Comparison of ENCODE assay signal across 15 cellular contexts in the genomic region with DNA sequence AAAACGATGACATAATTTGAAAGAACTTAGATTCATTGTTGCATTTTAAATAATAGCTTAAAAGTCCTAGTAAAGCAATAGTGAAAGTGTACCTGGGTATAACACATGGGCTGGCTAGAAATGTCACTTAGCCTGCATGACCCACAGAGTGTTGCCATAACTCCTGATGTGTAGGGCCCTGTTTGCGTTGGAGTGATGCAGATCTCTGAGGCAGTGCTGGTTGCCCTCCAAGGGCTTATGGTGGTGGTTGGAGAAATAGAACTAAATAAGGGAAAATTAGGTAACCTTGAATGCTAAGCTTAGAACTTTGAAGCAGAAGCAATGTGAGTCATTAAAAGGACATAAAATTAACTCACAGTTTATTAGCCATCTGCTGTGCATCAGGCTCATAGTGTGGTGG.
DNase-seq lines count a peak whose midpoint lies in the region; ATAC-seq and TF ChIP-seq lines count a peak whose summit lies in the region.
"Had no signal": no experiment of that assay in that cellular context is flagged by ENCODE, and none has a peak within 500 bp of the region (broad histone marks: within the 10 kb centered on the region; RNA-seq: fewer than 3 reads in every experiment).

No MANE protein-coding gene starts in this region.

- no peaks in the 10 kb centered on the region for H3K9me3 ChIP-seq in smooth muscle cell (replicated peaks; ENCODE audit: low read depth)

- H3K79me2 ChIP-seq in smooth muscle cell (ENCODE audit: low read depth) = peaks cover 89% of the 10 kb centered on the region

- peak overlapping the region; percentile 71 for H3K4me2 ChIP-seq in smooth muscle cell
- H3K4me2 ChIP-seq: hepatocyte had no signal

- intact Hi-C loops in activated naive CD4-positive, alpha-beta T cell treated with anti-CD3 and anti-CD28 coated beads for 36 hours (cut with micrococcal nuclease) = loop anchor here (1.0 to 10.0 kb wide), 8 partner anchors 8 to 447 kb away; a partner anchor contains a TSS

- DNase-seq in activated naive CD4-positive, alpha-beta T cell treated with anti-CD3 and anti-CD28 coated beads for 36 hours = peak; percentile 36
- no peak for DNase-seq in activated naive CD4-positive, alpha-beta T cell treated with Interleukin-2 at 50 U/mL for 16 hours
- DNase-seq in HFF-Myc (ENCODE audit: extremely low read depth, low read depth) (peak; percentile 37), amniotic epithelial cell (ENCODE audit: low read depth) (peak; percentile 80), smooth muscle cell (lab: John Stamatoyannopoulos, UW; ENCODE audit: unreplicated experiment) (no peak), D341Med (ENCODE audit: low spot score) (no peak), KBM-7 (no peak)
- DNase-seq: activated effector memory CD4-positive, alpha-beta T cell treated with Interleukin-2 at 50 U/mL for 16 hours; GF-D8; MM.1S; NCI-H2081 treated with DMSO at 0.1 percent for 48 hours; NCI-H69 had no signal

- in situ Hi-C loops in KBM-7 (cut with MboI; ENCODE audit: low pct_unique_long_range_greater_than_20kb, low sequenced_read_pairs) = no loop called here

- H3K27ac Mint-ChIP-seq in activated naive CD4-positive, alpha-beta T cell treated with anti-CD3 and anti-CD28 coated beads for 36 hours = peak overlapping the region; percentile 78

- peaks cover 47% of the 10 kb centered on the region for H3K4me1 Mint-ChIP-seq in activated naive CD4-positive, alpha-beta T cell treated with anti-CD3 and anti-CD28 coated beads for 36 hours (ENCODE audit: low read depth)

- no peak for ATAC-seq in HG02981 (IDR thresholded peaks at IDR 0.05; ENCODE audit: unreplicated experiment)

- H3K36me3 ChIP-seq in smooth muscle cell (ENCODE audit: low read depth) = peaks cover 4% of the 10 kb centered on the region
- H3K36me3 ChIP-seq: esophagus muscularis mucosa had no signal

- H3K27me3 Mint-ChIP-seq in activated naive CD4-positive, alpha-beta T cell treated with anti-CD3 and anti-CD28 coated beads for 36 hours (ENCODE audit: low read depth) = no peaks in the 10 kb centered on the region

- peak overlapping the region; percentile 77 for H3K27ac ChIP-seq in smooth muscle cell (ENCODE audit: low read depth)
- H3K27ac ChIP-seq: esophagus muscularis mucosa, hepatocyte had no signal

- H3K36me3 Mint-ChIP-seq in activated naive CD4-positive, alpha-beta T cell treated with anti-CD3 and anti-CD28 coated beads for 36 hours (ENCODE audit: low read depth) = peaks cover 51% of the 10 kb centered on the region

- 67% methylated on average over 2 of the region's 2 CpGs for WGBS in smooth muscle cell (ENCODE audit: low lambda C conversion rate)

- H4K20me1 ChIP-seq in smooth muscle cell (ENCODE audit: low read depth) = peaks cover 21% of the 10 kb centered on the region

- no peak for TF ChIP-seq CTCF in HFF-Myc (IDR thresholded peaks at IDR 0.05; ENCODE audit: low read depth, low read length, missing control alignments)
- no peak for TF ChIP-seq CTCF in smooth muscle cell (IDR thresholded peaks at IDR 0.05; ENCODE audit: borderline replicate concordance, insufficient read depth, poor library complexity, severe bottlenecking)

- H3K4me3 ChIP-seq in HFF-Myc (replicated peaks; ENCODE audit: low read depth, low read length) (no peak overlapping the region), smooth muscle cell (no peak overlapping the region)
- H3K4me3 ChIP-seq: esophagus muscularis mucosa, hepatocyte had no signal

- peaks cover 58% of the 10 kb centered on the region for H3K9me3 Mint-ChIP-seq in activated naive CD4-positive, alpha-beta T cell treated with anti-CD3 and anti-CD28 coated beads for 36 hours

- H3K27me3 ChIP-seq in smooth muscle cell (ENCODE audit: low read depth) = no peaks in the 10 kb centered on the region
- H3K27me3 ChIP-seq: esophagus muscularis mucosa, hepatocyte had no signal

- CTCF ChIA-PET in activated naive CD4-positive, alpha-beta T cell treated with anti-CD3 and anti-CD28 coated beads for 36 hours (lab: Charles Lee) = interaction anchor here (0.6 to 1.1 kb wide), 4 partner anchors 20 to 246 kb away, joined by 3 read pairs; no protein-coding TSS in a partner anchor

- no peak overlapping the region for H2AFZ ChIP-seq in smooth muscle cell (ENCODE audit: low read depth)
- H2AFZ ChIP-seq: hepatocyte had no signal

- peak overlapping the region; percentile 20 for H3K9ac ChIP-seq in smooth muscle cell (ENCODE audit: low read depth)

- no peak overlapping the region for H3K4me3 Mint-ChIP-seq in activated naive CD4-positive, alpha-beta T cell treated with anti-CD3 and anti-CD28 coated beads for 36 hours

- H3K4me1 ChIP-seq in smooth muscle cell (ENCODE audit: low read depth) = peaks cover 17% of the 10 kb centered on the region

- peaks cover 16% of the 10 kb centered on the region for H3F3A ChIP-seq in smooth muscle cell (ENCODE audit: low read depth)

Comparison
In these comparisons a context has a peak if more than half of its experiments do, and no peak if none do; other contexts are left out.
1. DNase-seq: peak in activated naive CD4-positive, alpha-beta T cell treated with anti-CD3 and anti-CD28 coated beads for 36 hours (single experiment), HFF-Myc (single experiment) and amniotic epithelial cell (single experiment); none in activated naive CD4-positive, alpha-beta T cell treated with Interleukin-2 at 50 U/mL for 16 hours (single experiment), smooth muscle cell (single experiment), D341Med (single experiment) and KBM-7 (single experiment).